Comparison of ENCODE assay signal across 10 cellular contexts in the genomic region with DNA sequence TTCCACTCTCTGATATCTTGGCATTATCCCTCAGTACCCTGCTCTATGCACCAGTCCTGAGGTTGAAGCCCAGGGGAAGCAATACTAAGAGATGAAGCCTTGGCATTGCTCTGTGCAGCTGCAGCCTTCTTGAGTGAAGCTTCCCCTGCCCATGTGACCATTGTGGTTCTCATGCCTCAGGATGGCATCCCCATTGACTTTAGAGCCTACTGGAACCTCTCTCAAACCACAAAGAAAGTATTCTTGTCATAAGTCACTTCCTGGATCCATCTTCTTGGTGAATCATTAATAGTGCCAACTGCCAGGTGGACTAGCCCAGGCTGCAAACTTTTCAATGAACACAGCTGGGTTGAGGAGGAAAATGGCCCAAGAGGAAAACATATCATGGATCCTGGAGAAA.
A peak's percentile ranks its signal among the peaks of the same experiment; 100 is the strongest.
DNase-seq lines count a peak whose midpoint lies in the region; ATAC-seq and TF ChIP-seq lines count a peak whose summit lies in the region.
"Had no signal": no experiment of that assay in that cellular context is flagged by ENCODE, and none has a peak within 500 bp of the region (broad histone marks: within the 10 kb centered on the region; RNA-seq: fewer than 3 reads in every experiment).

No MANE protein-coding gene starts in this region.

- no peaks in the 10 kb centered on the region for H3K9me3 Mint-ChIP-seq in activated naive CD4-positive, alpha-beta T cell treated with anti-CD3 and anti-CD28 coated beads, Interleukin-2, amount 10 ng/mL, durations not matched to agents 7 days and 5 days

- ATAC-seq in GM19397 (IDR thresholded peaks at IDR 0.05; ENCODE audit: unreplicated experiment) (peak; percentile 94), HG03354 (IDR thresholded peaks at IDR 0.05; ENCODE audit: poor library complexity, severe bottlenecking, unreplicated experiment) (peak; percentile 96), SK-N-SH treated with all-trans-retinoic acid at 6 μM for 48 hours (peak; percentile 74), HG02571 (IDR thresholded peaks at IDR 0.05; ENCODE audit: unreplicated experiment) (no peak)

- H3K4me1 Mint-ChIP-seq in activated naive CD4-positive, alpha-beta T cell treated with anti-CD3 and anti-CD28 coated beads, Interleukin-2, amount 10 ng/mL, durations not matched to agents 7 days and 5 days, result no peaks in the 10 kb centered on the region

- in situ Hi-C loops in ACHN (cut with HindIII; ENCODE audit: low pct_ligation_motif_present, low pct_unique_long_range_greater_than_20kb, low sequenced_read_pairs), result no loop called here

- H3K4me3 Mint-ChIP-seq in activated naive CD4-positive, alpha-beta T cell treated with anti-CD3 and anti-CD28 coated beads, Interleukin-2, amount 10 ng/mL, durations not matched to agents 7 days and 5 days, result no peak overlapping the region

- no peaks in the 10 kb centered on the region for H3K36me3 Mint-ChIP-seq in activated naive CD4-positive, alpha-beta T cell treated with anti-CD3 and anti-CD28 coated beads, Interleukin-2, amount 10 ng/mL, durations not matched to agents 7 days and 5 days

- H3K27ac Mint-ChIP-seq in activated naive CD4-positive, alpha-beta T cell treated with anti-CD3 and anti-CD28 coated beads, Interleukin-2, amount 10 ng/mL, durations not matched to agents 7 days and 5 days, result no peak overlapping the region

- CTCF ChIA-PET in activated naive CD4-positive, alpha-beta T cell treated with anti-CD3 and anti-CD28 coated beads, Interleukin-2, amount 10 ng/mL, durations not matched to agents 7 days and 5 days (lab: Charles Lee), result no interaction called here

- no peaks in the 10 kb centered on the region for H3K27me3 Mint-ChIP-seq in activated naive CD4-positive, alpha-beta T cell treated with anti-CD3 and anti-CD28 coated beads, Interleukin-2, amount 10 ng/mL, durations not matched to agents 7 days and 5 days

- DNase-seq in ACHN, result peak; percentile 93
- DNase-seq in GM19238 (ENCODE audit: insufficient read length, low spot score), result no peak
- no peak for DNase-seq in UCSD-AML1 (lab: John Stamatoyannopoulos, UW; ENCODE audit: unreplicated experiment)
- no peak for DNase-seq in activated naive CD4-positive, alpha-beta T cell treated with anti-CD3 and anti-CD28 coated beads, Interleukin-2, amount 10 ng/mL, durations not matched to agents 7 days and 5 days
- DNase-seq: activated CD4-positive, alpha-beta T cell treated with anti-CD3 and anti-CD28 coated beads, Interleukin-2, amount 50 U/mL, for 4 hours; PC-9 had no signal

TF ChIP-seq in SK-N-SH treated with all-trans-retinoic acid at 6 μM for 48 hours, 23 proteins besides CTCF, POLR2A, EP300 and RAD21:
- TF ChIP-seq, protein P1, sequence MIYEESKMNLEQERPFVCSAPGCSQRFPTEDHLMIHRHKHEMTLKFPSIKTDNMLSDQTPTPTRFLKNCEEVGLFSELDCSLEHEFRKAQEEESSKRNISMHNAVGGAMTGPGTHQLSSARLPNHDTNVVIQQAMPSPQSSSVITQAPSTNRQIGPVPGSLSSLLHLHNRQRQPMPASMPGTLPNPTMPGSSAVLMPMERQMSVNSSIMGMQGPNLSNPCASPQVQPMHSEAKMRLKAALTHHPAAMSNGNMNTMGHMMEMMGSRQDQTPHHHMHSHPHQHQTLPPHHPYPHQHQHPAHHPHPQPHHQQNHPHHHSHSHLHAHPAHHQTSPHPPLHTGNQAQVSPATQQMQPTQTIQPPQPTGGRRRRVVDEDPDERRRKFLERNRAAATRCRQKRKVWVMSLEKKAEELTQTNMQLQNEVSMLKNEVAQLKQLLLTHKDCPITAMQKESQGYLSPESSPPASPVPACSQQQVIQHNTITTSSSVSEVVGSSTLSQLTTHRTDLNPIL (CRISPR knock-in tag; IDR thresholded peaks at IDR 0.05; ENCODE audit: low read depth), result no peak
- TF ChIP-seq ZC3H10 (CRISPR knock-in tag; IDR thresholded peaks at IDR 0.05) (no peak), OSR1 (CRISPR knock-in tag; IDR thresholded peaks at IDR 0.05) (no peak)
TF ChIP-seq in SK-N-SH treated with all-trans-retinoic acid at 6 μM for 48 hours: peak in this region for 0.
